Comparison of ENCODE assay signal across 1 cellular context in genomic region chr3:132290833-132291232, GRCh38.
TF ChIP-seq lines count a peak whose summit lies in the region.

No MANE protein-coding gene starts in this region.

TF ChIP-seq in HepG2, 621 proteins besides CTCF, POLR2A, EP300 and RAD21 (continued from another document):
- TF ChIP-seq ZNF512 (CRISPR knock-in tag; IDR thresholded peaks at IDR 0.05) (no peak), NCOA5 (CRISPR knock-in tag; IDR thresholded peaks at IDR 0.05) (no peak), ZNF883 (CRISPR knock-in tag; IDR thresholded peaks at IDR 0.05; ENCODE audit: not compliant biosample characterization) (no peak), ZNF772 (CRISPR knock-in tag; IDR thresholded peaks at IDR 0.05) (no peak), ZNF704 (CRISPR knock-in tag; IDR thresholded peaks at IDR 0.05; ENCODE audit: borderline replicate concordance) (no peak), FOXM1 (CRISPR knock-in tag; IDR thresholded peaks at IDR 0.05) (no peak), ZNF574 (CRISPR knock-in tag; IDR thresholded peaks at IDR 0.05) (no peak), AGO2 (optimal IDR thresholded peaks at IDR 0.05; ENCODE audit: low read depth, low read length) (no peak), SRF (IDR thresholded peaks at IDR 0.05; ENCODE audit: low read depth, low read length) (no peak), MEF2D (CRISPR knock-in tag; IDR thresholded peaks at IDR 0.05) (no peak), BRF2 (CRISPR knock-in tag; IDR thresholded peaks at IDR 0.05) (no peak)
